ENCODE assay signal across 1 cellular context in the genomic region with DNA sequence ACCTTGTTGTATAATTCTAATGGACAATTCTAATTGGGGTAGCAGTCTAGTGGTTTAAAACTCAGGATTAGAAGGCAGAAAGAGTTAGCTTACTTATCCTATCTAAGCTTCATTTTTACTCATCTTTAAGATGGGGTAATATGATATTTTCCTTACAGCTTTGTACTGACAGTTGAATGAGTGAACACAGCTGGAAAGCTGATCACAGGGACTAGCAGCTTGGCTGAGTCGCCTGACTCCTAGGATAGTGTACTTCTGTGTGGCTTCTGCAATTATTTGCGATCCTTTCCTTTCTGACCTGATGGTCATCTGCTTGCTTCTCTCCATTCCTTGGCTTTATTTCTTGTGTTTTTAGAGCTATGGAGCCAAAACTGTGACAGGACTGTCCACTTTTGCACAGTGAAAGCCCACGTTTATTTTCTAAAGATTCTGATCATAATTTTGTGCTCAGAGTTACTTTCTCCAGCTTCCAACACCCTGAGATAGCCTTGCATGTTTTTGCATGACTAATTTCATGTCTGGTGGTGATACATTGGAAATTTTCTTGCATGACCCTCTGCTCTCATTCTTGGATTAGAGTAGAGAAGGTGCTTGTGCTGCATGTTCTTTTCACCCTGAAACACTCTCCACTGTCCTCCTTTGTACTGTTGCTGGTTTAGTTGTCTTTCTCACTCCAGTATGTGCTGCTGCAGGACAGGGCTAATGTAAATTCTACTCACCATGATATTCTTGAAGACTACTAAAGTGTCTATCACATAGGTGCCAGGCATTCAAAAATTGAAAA.
TF ChIP-seq lines count a peak whose summit lies in the region.

No MANE protein-coding gene starts in this region.

TF ChIP-seq in SK-N-SH, 30 proteins besides CTCF, POLR2A, EP300 and RAD21 (continued from another document):
- 0 out of 2 replicates have a peak, but pooled peaks have one; percentile 4 for TF ChIP-seq RXRA (IDR thresholded peaks at IDR 0.05; ENCODE audit: borderline replicate concordance, low read depth)
- TF ChIP-seq, protein P1, sequence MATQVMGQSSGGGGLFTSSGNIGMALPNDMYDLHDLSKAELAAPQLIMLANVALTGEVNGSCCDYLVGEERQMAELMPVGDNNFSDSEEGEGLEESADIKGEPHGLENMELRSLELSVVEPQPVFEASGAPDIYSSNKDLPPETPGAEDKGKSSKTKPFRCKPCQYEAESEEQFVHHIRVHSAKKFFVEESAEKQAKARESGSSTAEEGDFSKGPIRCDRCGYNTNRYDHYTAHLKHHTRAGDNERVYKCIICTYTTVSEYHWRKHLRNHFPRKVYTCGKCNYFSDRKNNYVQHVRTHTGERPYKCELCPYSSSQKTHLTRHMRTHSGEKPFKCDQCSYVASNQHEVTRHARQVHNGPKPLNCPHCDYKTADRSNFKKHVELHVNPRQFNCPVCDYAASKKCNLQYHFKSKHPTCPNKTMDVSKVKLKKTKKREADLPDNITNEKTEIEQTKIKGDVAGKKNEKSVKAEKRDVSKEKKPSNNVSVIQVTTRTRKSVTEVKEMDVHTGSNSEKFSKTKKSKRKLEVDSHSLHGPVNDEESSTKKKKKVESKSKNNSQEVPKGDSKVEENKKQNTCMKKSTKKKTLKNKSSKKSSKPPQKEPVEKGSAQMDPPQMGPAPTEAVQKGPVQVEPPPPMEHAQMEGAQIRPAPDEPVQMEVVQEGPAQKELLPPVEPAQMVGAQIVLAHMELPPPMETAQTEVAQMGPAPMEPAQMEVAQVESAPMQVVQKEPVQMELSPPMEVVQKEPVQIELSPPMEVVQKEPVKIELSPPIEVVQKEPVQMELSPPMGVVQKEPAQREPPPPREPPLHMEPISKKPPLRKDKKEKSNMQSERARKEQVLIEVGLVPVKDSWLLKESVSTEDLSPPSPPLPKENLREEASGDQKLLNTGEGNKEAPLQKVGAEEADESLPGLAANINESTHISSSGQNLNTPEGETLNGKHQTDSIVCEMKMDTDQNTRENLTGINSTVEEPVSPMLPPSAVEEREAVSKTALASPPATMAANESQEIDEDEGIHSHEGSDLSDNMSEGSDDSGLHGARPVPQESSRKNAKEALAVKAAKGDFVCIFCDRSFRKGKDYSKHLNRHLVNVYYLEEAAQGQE (IDR thresholded peaks at IDR 0.05; ENCODE audit: low read depth, low read length): no peak
